ENCODE assay signal across 9 cellular contexts in genomic region chr21:34989337-34990151, GRCh38.
DNase-seq lines count a peak whose midpoint lies in the region; FAIRE-seq and TF ChIP-seq lines count a peak whose summit lies in the region.
"Had no signal": no experiment of that assay in that cellular context is flagged by ENCODE, and none has a peak within 500 bp of the region (broad histone marks: within the 10 kb centered on the region; RNA-seq: fewer than 3 reads in every experiment).

No MANE protein-coding gene starts in this region.

- H3K4me1 ChIP-seq in Loucy (ENCODE audit: insufficient read depth, low read length, poor library complexity, severe bottlenecking) (peaks cover 52% of the 10 kb centered on the region), adipocyte (ENCODE audit: control insufficient read depth, insufficient read depth, low read length) (peaks cover 53% of the 10 kb centered on the region)
- H3K4me1 ChIP-seq: colonic mucosa had no signal

- peak; percentile 54 for FAIRE-seq in GM18507 (lab: Jason Lieb, UNC)
- no peak for FAIRE-seq in HTR-8/SVneo (lab: Jason Lieb, UNC)

- H3K9me3 ChIP-seq in Loucy (ENCODE audit: insufficient read depth, low read depth, low read length) (no peaks in the 10 kb centered on the region), adipocyte (ENCODE audit: control insufficient read depth, low read length) (no peaks in the 10 kb centered on the region)
- H3K9me3 ChIP-seq: colonic mucosa had no signal

- DNase-seq in GM18507 (ENCODE audit: extremely low spot score, insufficient read length, low read depth) (no peak), adipocyte (ENCODE audit: low read depth) (peak; percentile 59), HTR-8/SVneo (ENCODE audit: insufficient read length, low spot score) (no peak), D341Med (ENCODE audit: low spot score) (no peak)
- DNase-seq in stimulated activated CD4-positive, alpha-beta T cell treated with anti-CD3 and anti-CD28 coated beads, Interleukin-2, amount 100 ng/mL, for 4 hours (ENCODE audit: low read depth) = peak; percentile 32
- no peak for DNase-seq in central memory CD4-positive, alpha-beta T cell
- DNase-seq: colonic mucosa, EL had no signal

- H3K9me2 ChIP-seq in Loucy (replicated peaks; ENCODE audit: low read depth, low read length) = no peaks in the 10 kb centered on the region

- H2AFZ ChIP-seq in Loucy (ENCODE audit: low read length) = no peak overlapping the region

- H4K20me1 ChIP-seq in Loucy (ENCODE audit: insufficient read depth, low read length, poor library complexity, severe bottlenecking) = peaks cover 95% of the 10 kb centered on the region

- TF ChIP-seq CTCF in Loucy (conservative IDR thresholded peaks at IDR 0.05; ENCODE audit: low read length) = no peak

- peaks cover 100% of the 10 kb centered on the region for H3K79me2 ChIP-seq in Loucy (ENCODE audit: insufficient read depth, low read length)

- peaks cover 3% of the 10 kb centered on the region; the same call in 1 of the 2 replicates for H3F3A ChIP-seq in Loucy (ENCODE audit: low read depth)

- H3K36me3 ChIP-seq in Loucy (ENCODE audit: insufficient read depth, low read length) (peaks cover 67% of the 10 kb centered on the region; the same call in 1 of the 2 replicates), adipocyte (ENCODE audit: control insufficient read depth, insufficient read depth, low read length, severe bottlenecking) (no peaks in the 10 kb centered on the region)
- H3K36me3 ChIP-seq: colonic mucosa had no signal

- no peak overlapping the region for H3K4me2 ChIP-seq in Loucy (ENCODE audit: low read depth, low read length, poor library complexity, severe bottlenecking)

- no peaks in the 10 kb centered on the region for H3K27me3 ChIP-seq in Loucy (ENCODE audit: insufficient read depth, low read length, poor library complexity, severe bottlenecking)
- H3K27me3 ChIP-seq in adipocyte (replicated peaks; ENCODE audit: control insufficient read depth, insufficient read depth, low read length) = no peaks in the 10 kb centered on the region
- H3K27me3 ChIP-seq: colonic mucosa had no signal

- H3K9ac ChIP-seq in Loucy (ENCODE audit: low read depth, low read length, poor library complexity, severe bottlenecking) = peak overlapping the region; percentile 18
- H3K9ac ChIP-seq in adipocyte (ENCODE audit: low read length) = peak overlapping the region; percentile 44

- H3K4me3 ChIP-seq in Loucy (ENCODE audit: low read length, poor library complexity, severe bottlenecking) = no peak overlapping the region
- no peak overlapping the region for H3K4me3 ChIP-seq in adipocyte (ENCODE audit: low read length)
- H3K4me3 ChIP-seq: colonic mucosa had no signal

Comparison
In these comparisons a context has a peak if more than half of its experiments do, and no peak if none do; other contexts are left out.
1. DNase-seq: peak in adipocyte (single experiment) and stimulated activated CD4-positive, alpha-beta T cell treated with anti-CD3 and anti-CD28 coated beads, Interleukin-2, amount 100 ng/mL, for 4 hours (single experiment); none in GM18507 (single experiment), central memory CD4-positive, alpha-beta T cell (single experiment), HTR-8/SVneo (single experiment) and D341Med (single experiment).